33 cellular contexts compared by ENCODE assay signal in genomic region chr12:23424685-23425084, GRCh38.
"Had no signal": no experiment of that assay in that cellular context is flagged by ENCODE, and none has a peak within 500 bp of the region (broad histone marks: within the 10 kb centered on the region; RNA-seq: fewer than 3 reads in every experiment).

No MANE protein-coding gene starts in this region.

- DNase-seq: activated CD4-positive, alpha-beta memory T cell treated with anti-CD3 and anti-CD28 coated beads, Interleukin-2, amount 10 ng/mL, durations not matched to agents 7 days and 5 days; activated CD4-positive, alpha-beta T cell treated with anti-CD3 and anti-CD28 coated beads for 1 hour; activated CD4-positive, alpha-beta T cell treated with anti-CD3 and anti-CD28 coated beads for 48 hours; activated CD4-positive, CD25-positive, alpha-beta regulatory T cell; activated CD8-positive, alpha-beta memory T cell treated with anti-CD3 and anti-CD28 coated beads for 24 hours; activated CD8-positive, alpha-beta memory T cell treated with anti-CD3 and anti-CD28 coated beads, Interleukin-2, amount 10 ng/mL, durations not matched to agents 7 days and 5 days; activated CD8-positive, alpha-beta memory T cell treated with anti-CD3 and anti-CD28 coated beads, Interleukin-2, amount 50 U/mL, for 48 hours; activated effector memory CD4-positive, alpha-beta T cell treated with anti-CD3 and anti-CD28 coated beads, Interleukin-2, amount 50 U/mL, for 16 hours; activated naive CD4-positive, alpha-beta T cell; activated naive CD4-positive, alpha-beta T cell treated with anti-CD3 and anti-CD28 coated beads, Interleukin-2, amount 50 U/mL, for 16 hours; activated naive CD8-positive, alpha-beta T cell treated with anti-CD3 and anti-CD28 coated beads for 36 hours; activated T-cell treated with anti-CD3 and anti-CD28 coated beads, Interleukin-2, amount 50 U/mL, for 48 hours; amniotic stem cell; aorta; brain microvascular endothelial cell; central memory CD4-positive, alpha-beta T cell; NCI-H1105; NCI-H1436 treated with DMSO at 0.1 percent for 48 hours; NCI-H187 treated with DMSO at 0.1 percent for 48 hours; NCI-H2171; NCI-H226; NCI-H526 treated with DMSO at 0.1 percent for 48 hours; NK-92 treated with Interleukin-12 subunit alpha and Interleukin-12 subunit beta, amount 100 ng/mL, for 24 hours; PC-3; Peyer's patch; RPMI8226; SHP77 treated with DMSO at 0.1 percent for 48 hours; SW 1271; T-helper 1 cell; T-helper 2 cell; T-helper 9 cell; WERI-Rb-1 had no signal

- ATAC-seq: activated CD8-positive, alpha-beta memory T cell treated with anti-CD3 and anti-CD28 coated beads, Interleukin-2, amount 10 ng/mL, durations not matched to agents 7 days and 5 days; activated T-helper 17 cell treated with anti-CD3 and anti-CD28 coated beads, Interleukin-2, amount 50 U/mL, for 72 hours; PC-3 had no signal

- H3K4me1 Mint-ChIP-seq: activated CD4-positive, alpha-beta memory T cell treated with anti-CD3 and anti-CD28 coated beads, Interleukin-2, amount 10 ng/mL, durations not matched to agents 7 days and 5 days; activated CD8-positive, alpha-beta memory T cell treated with anti-CD3 and anti-CD28 coated beads, Interleukin-2, amount 10 ng/mL, durations not matched to agents 7 days and 5 days; activated naive CD8-positive, alpha-beta T cell treated with anti-CD3 and anti-CD28 coated beads for 36 hours; activated T-helper 17 cell treated with anti-CD3 and anti-CD28 coated beads, Interleukin-2, amount 50 U/mL, for 72 hours had no signal

- H3K27me3 Mint-ChIP-seq: activated CD4-positive, alpha-beta memory T cell treated with anti-CD3 and anti-CD28 coated beads, Interleukin-2, amount 10 ng/mL, durations not matched to agents 7 days and 5 days; activated CD8-positive, alpha-beta memory T cell treated with anti-CD3 and anti-CD28 coated beads, Interleukin-2, amount 10 ng/mL, durations not matched to agents 7 days and 5 days; activated naive CD8-positive, alpha-beta T cell treated with anti-CD3 and anti-CD28 coated beads for 36 hours; activated T-helper 17 cell treated with anti-CD3 and anti-CD28 coated beads, Interleukin-2, amount 50 U/mL, for 72 hours had no signal

- H3K4me3 Mint-ChIP-seq: activated CD4-positive, alpha-beta memory T cell treated with anti-CD3 and anti-CD28 coated beads, Interleukin-2, amount 10 ng/mL, durations not matched to agents 7 days and 5 days; activated CD8-positive, alpha-beta memory T cell treated with anti-CD3 and anti-CD28 coated beads, Interleukin-2, amount 10 ng/mL, durations not matched to agents 7 days and 5 days; activated naive CD8-positive, alpha-beta T cell treated with anti-CD3 and anti-CD28 coated beads for 36 hours; activated T-helper 17 cell treated with anti-CD3 and anti-CD28 coated beads, Interleukin-2, amount 50 U/mL, for 72 hours had no signal

- H3K27ac Mint-ChIP-seq: activated CD4-positive, alpha-beta memory T cell treated with anti-CD3 and anti-CD28 coated beads, Interleukin-2, amount 10 ng/mL, durations not matched to agents 7 days and 5 days; activated CD8-positive, alpha-beta memory T cell treated with anti-CD3 and anti-CD28 coated beads, Interleukin-2, amount 10 ng/mL, durations not matched to agents 7 days and 5 days; activated naive CD8-positive, alpha-beta T cell treated with anti-CD3 and anti-CD28 coated beads for 36 hours; activated T-helper 17 cell treated with anti-CD3 and anti-CD28 coated beads, Interleukin-2, amount 50 U/mL, for 72 hours had no signal

- H3K36me3 Mint-ChIP-seq: activated CD8-positive, alpha-beta memory T cell treated with anti-CD3 and anti-CD28 coated beads, Interleukin-2, amount 10 ng/mL, durations not matched to agents 7 days and 5 days; activated naive CD8-positive, alpha-beta T cell treated with anti-CD3 and anti-CD28 coated beads for 36 hours had no signal
